Comparison of ENCODE assay signal across 8 cellular contexts in the genomic region with DNA sequence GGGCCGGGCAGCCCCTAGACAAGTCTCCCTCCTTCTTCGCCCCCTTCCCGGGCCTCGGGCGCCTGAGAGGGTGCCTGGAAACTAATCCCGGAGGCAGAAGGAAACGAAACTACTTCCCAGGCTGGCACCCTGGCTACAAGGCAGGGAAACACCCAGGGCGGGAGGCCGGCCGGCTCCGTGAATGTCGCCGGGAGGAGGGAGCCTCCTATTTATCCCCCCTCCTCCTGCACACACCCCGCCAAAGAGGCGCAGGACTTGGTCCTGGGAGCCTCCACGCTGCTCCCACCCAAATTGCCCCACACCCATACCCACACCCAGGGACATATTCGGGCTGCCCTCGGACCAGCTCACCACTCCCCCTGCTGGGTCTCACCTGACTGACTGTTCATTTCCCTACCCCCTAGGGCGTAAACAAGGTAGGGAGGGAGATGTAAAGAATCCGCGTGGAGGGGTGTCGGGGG. TPM values are rescaled to one million over a fixed set of nuclear protein-coding genes. Genes with fewer than 3 reads are reported as not detected.
DNase-seq lines count a peak whose midpoint lies in the region; ATAC-seq lines count a peak whose summit lies in the region.

BTC (minus strand) TSS at position 183 of the 461 bp plus-strand sequence. CDS start 198 bp downstream, outside the sequence.

- H3K4me1 ChIP-seq in esophagus (ENCODE audit: control insufficient read depth in 2 of 2, insufficient read depth in 2 of 2, low read length in 1 of 2), result no peaks in the 10 kb centered on the region
- H3K4me1 ChIP-seq in mucosa of rectum (ENCODE audit: control insufficient read depth in 2 of 2, insufficient read depth in 2 of 2, low read length in 2 of 2), result peaks cover 9 to 10% of the 10 kb centered on the region in 2 donors

- H3K27ac ChIP-seq in esophagus (ENCODE audit: low read depth in 2 of 2, low read length in 1 of 2) (peak within 1 kb of the TSS; percentile 86 to 91), mucosa of rectum (ENCODE audit: low read depth in 2 of 2, low read length in 2 of 2) (peak within 1 kb of the TSS; percentile 80 to 81)

- peak within 1 kb of the TSS; percentile 49 for H3K4me3 ChIP-seq in H7 (ENCODE audit: insufficient read depth, low read depth, low read length)
- H3K4me3 ChIP-seq in esophagus (ENCODE audit: low read depth in 1 of 2, low read length in 2 of 2), result peak within 1 kb of the TSS; percentile 57 to 90
- H3K4me3 ChIP-seq in mucosa of rectum (ENCODE audit: low read length in 2 of 2), result peak within 1 kb of the TSS; percentile 68 to 77

- 1 to 2% methylated on average over 22 of the region's 22 CpGs for WGBS in esophagus, 2 donors

- H3K9ac ChIP-seq in mucosa of rectum (ENCODE audit: low read depth in 1 of 2, low read length in 2 of 2), result peak within 1 kb of the TSS; percentile 72 to 77

- H3K36me3 ChIP-seq in H7 (replicated peaks; ENCODE audit: control insufficient read depth, insufficient read depth, low read length) (no peaks in the 10 kb centered on the region), esophagus (ENCODE audit: control insufficient read depth in 2 of 2, insufficient read depth in 2 of 2, low read length in 1 of 2) (no peaks in the 10 kb centered on the region), mucosa of rectum (ENCODE audit: control insufficient read depth in 2 of 2, insufficient read depth in 2 of 2, low read length in 2 of 2) (no peaks in the 10 kb centered on the region)

- ATAC-seq in GM19023 (IDR thresholded peaks at IDR 0.05; ENCODE audit: unreplicated experiment) (no peak), HG03095 (IDR thresholded peaks at IDR 0.05; ENCODE audit: unreplicated experiment) (no peak)

- peak; percentile 19 for DNase-seq in Ammon's horn (ENCODE audit: low spot score)
- peak; percentile 58 for DNase-seq in H7
- peak; percentile 2 for DNase-seq in RPMI7951 (ENCODE audit: low read depth)
- no peak for DNase-seq in amniotic stem cell (lab: John Stamatoyannopoulos, UW)

- H3K27me3 ChIP-seq in H7 (ENCODE audit: control insufficient read depth, insufficient read depth, low read length) (peaks cover 14% of the 10 kb centered on the region), esophagus (ENCODE audit: control insufficient read depth in 1 of 2, insufficient read depth in 2 of 2, low read length in 2 of 2) (no peaks in the 10 kb centered on the region), mucosa of rectum (ENCODE audit: control insufficient read depth in 2 of 2, insufficient read depth in 2 of 2, low read length in 2 of 2) (no peaks in the 10 kb centered on the region)

- no peaks in the 10 kb centered on the region for H3K9me3 ChIP-seq in esophagus (ENCODE audit: control insufficient read depth in 2 of 2, insufficient read depth in 1 of 2, low read depth in 1 of 2, low read length in 1 of 2)
- no peaks in the 10 kb centered on the region for H3K9me3 ChIP-seq in mucosa of rectum (ENCODE audit: control insufficient read depth in 2 of 2, low read length in 2 of 2)

RNA-seq across cellular contexts. Expression of gene BTC, which starts in this region (rescaled TPM):
- 0.14 TPM in 1 of 2 replicates, not detected in the other for total RNA-seq in H7 (2014; rRNA removed; shearing (Covaris generic))
- 0.12 and 0.20 TPM in 2 replicates for total RNA-seq in RPMI7951 (2014; rRNA removed; shearing (Covaris generic))
- polyA plus RNA-seq in esophagus, result 1 to 10 TPM; 4.1 to 4.2 TPM

Comparison
In these comparisons a context has a peak if more than half of its experiments do, and no peak if none do; other contexts are left out.
1. Peak in DNase-seq and H3K4me3 ChIP-seq in H7; RNA of the gene not detected or under 1 TPM.
2. Peak in DNase-seq in RPMI7951; RNA of the gene not detected or under 1 TPM.